12 cellular contexts compared by ENCODE assay signal in the genomic region with DNA sequence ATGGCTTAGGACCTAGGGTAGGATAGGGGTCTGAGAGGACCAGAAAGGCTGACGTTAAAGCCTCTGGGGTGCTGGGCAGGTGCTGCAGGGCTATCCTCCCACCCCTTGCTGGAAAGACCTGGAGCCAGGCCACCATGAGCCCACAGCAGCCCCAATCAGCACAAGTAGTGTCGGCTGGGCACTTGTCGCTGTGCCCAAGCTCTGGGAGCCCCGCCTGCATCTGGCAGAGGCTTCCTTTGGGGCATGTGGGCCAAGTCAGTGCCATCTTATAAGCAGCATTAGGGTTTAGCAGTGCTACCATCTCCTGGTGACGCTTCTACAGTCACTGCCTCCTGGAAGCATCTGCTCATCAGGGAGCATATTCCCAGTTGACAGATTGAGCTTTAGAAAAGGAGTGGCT.
"Had no signal": no experiment of that assay in that cellular context is flagged by ENCODE, and none has a peak within 500 bp of the region (broad histone marks: within the 10 kb centered on the region; RNA-seq: fewer than 3 reads in every experiment).

No MANE protein-coding gene starts in this region.

- H3K4me3 Mint-ChIP-seq: dendritic cell treated with granulocyte-macrophage colony-stimulating factor and Interleukin-4, amounts not matched to agents 40 ng/mL and 50 ng/mL, for 4 days; endodermal cell; immature natural killer cell; memory B cell; nephron progenitor cell; stimulated activated naive CD8-positive, alpha-beta T cell treated with anti-CD3 and anti-CD28 coated beads, Interleukin-15, Interleukin-2, amounts not matched to agents 100 ng/mL and 50 ng/mL, for 24 hours had no signal

- H3K27ac ChIP-seq: adrenal gland, ovary had no signal

- H3K27me3 ChIP-seq: adrenal gland, ovary had no signal

- DNase-seq: activated naive CD4-positive, alpha-beta T cell treated with anti-CD3 and anti-CD28 coated beads, Interleukin-2, amount 50 U/mL, for 16 hours; central memory CD4-positive, alpha-beta T cell; endodermal cell; immature natural killer cell; left colon; nephron progenitor cell; stimulated activated CD4-positive, alpha-beta T cell treated with anti-CD3 and anti-CD28 coated beads, Interleukin-4, amount 100 ng/mL, for 1 hour had no signal

- H3K9me3 ChIP-seq: adrenal gland, ovary had no signal

- ATAC-seq: left colon had no signal

- H3K27ac Mint-ChIP-seq: dendritic cell treated with granulocyte-macrophage colony-stimulating factor and Interleukin-4, amounts not matched to agents 40 ng/mL and 50 ng/mL, for 4 days; endodermal cell; memory B cell; nephron progenitor cell; stimulated activated naive CD8-positive, alpha-beta T cell treated with anti-CD3 and anti-CD28 coated beads, Interleukin-15, Interleukin-2, amounts not matched to agents 100 ng/mL and 50 ng/mL, for 24 hours had no signal

- H3K9me3 Mint-ChIP-seq: dendritic cell treated with granulocyte-macrophage colony-stimulating factor and Interleukin-4, amounts not matched to agents 40 ng/mL and 50 ng/mL, for 4 days; endodermal cell; immature natural killer cell; memory B cell; nephron progenitor cell; stimulated activated naive CD8-positive, alpha-beta T cell treated with anti-CD3 and anti-CD28 coated beads, Interleukin-15, Interleukin-2, amounts not matched to agents 100 ng/mL and 50 ng/mL, for 24 hours had no signal

- H3K4me3 ChIP-seq: adrenal gland, ovary had no signal

- H3K36me3 ChIP-seq: ovary had no signal
